1 cellular context compared by ENCODE assay signal in genomic region chr6:132464538-132465256, GRCh38.
TF ChIP-seq lines count a peak whose summit lies in the region.

No MANE protein-coding gene starts in this region.

TF ChIP-seq in HCT116, 20 proteins besides CTCF, POLR2A, EP300 and RAD21 (continued from another document):
- no peak for TF ChIP-seq ZBTB33 (IDR thresholded peaks at IDR 0.05; ENCODE audit: extremely low read depth, insufficient replicate concordance, low read length)
- no peak for TF ChIP-seq CBX3 (IDR thresholded peaks at IDR 0.05; ENCODE audit: low read depth)
- no peak for TF ChIP-seq CEBPB (IDR thresholded peaks at IDR 0.05; ENCODE audit: low read depth)
- TF ChIP-seq FOSL1 (IDR thresholded peaks at IDR 0.05; ENCODE audit: low read depth): no peak
- TF ChIP-seq POLR2AphosphoS5 (IDR thresholded peaks at IDR 0.05; ENCODE audit: low read depth, low read length): no peak
- no peak for TF ChIP-seq SRF (IDR thresholded peaks at IDR 0.05; ENCODE audit: low read depth)
- no peak for TF ChIP-seq YY1 (IDR thresholded peaks at IDR 0.05; ENCODE audit: extremely low read depth, insufficient replicate concordance, low read depth, low read length)
- no peak for TF ChIP-seq EZH2phosphoT487 (IDR thresholded peaks at IDR 0.05; ENCODE audit: borderline replicate concordance)
